Comparison of ENCODE assay signal across 10 cellular contexts in genomic region chr20:57717797-57718196, GRCh38. TPM values are rescaled to one million over a fixed set of nuclear protein-coding genes. Genes with fewer than 3 reads are reported as not detected.
DNase-seq lines count a peak whose midpoint lies in the region; ATAC-seq and TF ChIP-seq lines count a peak whose summit lies in the region.
"Had no signal": no experiment of that assay in that cellular context is flagged by ENCODE, and none has a peak within 500 bp of the region (broad histone marks: within the 10 kb centered on the region; RNA-seq: fewer than 3 reads in every experiment).

No MANE protein-coding gene starts in this region.

- H3K27me3 Mint-ChIP-seq in CD4-positive, alpha-beta T cell = no peaks in the 10 kb centered on the region

- peak overlapping the region; percentile 48 for H3K23ac ChIP-seq in neuronal stem cell (ENCODE audit: low read depth, low read length, poor library complexity)

- H3K27ac ChIP-seq in CD4-positive, alpha-beta T cell (ENCODE audit: low read depth, low read length) = no peak overlapping the region
- H3K27ac ChIP-seq in neuronal stem cell (replicated peaks; ENCODE audit: low read length) = no peak overlapping the region

- WGBS in neuronal stem cell (ENCODE audit: extremely low coverage in 2 of 2, insufficient read length in 2 of 2, insufficient replicate concordance in 1 of 2), 2 donors = no CpG with 5 or more reads among the region's 11 CpGs

- H3K18ac ChIP-seq in neuronal stem cell (ENCODE audit: low read length) = no peak overlapping the region

- ATAC-seq in CD4-positive, alpha-beta T cell (ENCODE audit: poor library complexity) = no peak

- H3K4me1 Mint-ChIP-seq in CD4-positive, alpha-beta T cell (ENCODE audit: low read depth) = peaks cover 22% of the 10 kb centered on the region

- no peaks in the 10 kb centered on the region for H3K36me3 ChIP-seq in neuronal stem cell (replicated peaks in 1 of 2; ENCODE audit: control insufficient read depth in 2 of 2, insufficient read depth in 2 of 2, low read length in 2 of 2)
- H3K36me3 ChIP-seq: Peyer's patch had no signal

- no peak overlapping the region for H3K14ac ChIP-seq in neuronal stem cell (ENCODE audit: low read length)

- H2BK120ac ChIP-seq in neuronal stem cell (ENCODE audit: low read depth, low read length) = no peak overlapping the region

- no peak for TF ChIP-seq CTCF in CD4-positive, alpha-beta T cell (IDR thresholded peaks at IDR 0.05)
- no peak for TF ChIP-seq CTCF in GM13977 (IDR thresholded peaks at IDR 0.05; ENCODE audit: extremely low read depth, insufficient read depth, missing control alignments)

- H3K4me1 ChIP-seq in neuronal stem cell (ENCODE audit: control insufficient read depth in 2 of 2, insufficient read depth in 1 of 2, low read depth in 1 of 2, low read length in 2 of 2) = peaks cover 0 to 4% of the 10 kb centered on the region in 2 donors

- H2BK15ac ChIP-seq in neuronal stem cell (ENCODE audit: low read length) = no peak overlapping the region

- no peak overlapping the region for H2BK5ac ChIP-seq in neuronal stem cell (ENCODE audit: low read length)

- H3K9me3 Mint-ChIP-seq in CD4-positive, alpha-beta T cell = no peaks in the 10 kb centered on the region

- H3K4me2 ChIP-seq in neuronal stem cell (ENCODE audit: insufficient read depth, low read length, poor library complexity, severe bottlenecking) = no peak overlapping the region

- peak overlapping the region; percentile 75 for H3K27ac Mint-ChIP-seq in CD4-positive, alpha-beta T cell

- H2AFZ ChIP-seq in neuronal stem cell (ENCODE audit: low read length) = no peak overlapping the region

- intact Hi-C loops in CD4-positive, alpha-beta T cell (cut with DNase I, micrococcal nuclease) = loop anchor here (1.0 to 10.0 kb wide), 4 partner anchors 7 to 935 kb away; partner anchors contain the start of genes PMEPA1 (in 2 of the 2), VAPB (in 2 of the 2) and STX16 (in 1 of the 2)

- no peak overlapping the region for H3K4me3 ChIP-seq in neuronal stem cell (ENCODE audit: low read length in 2 of 2)

- no peaks in the 10 kb centered on the region for H3K36me3 Mint-ChIP-seq in CD4-positive, alpha-beta T cell (ENCODE audit: low read depth)

- H4K91ac ChIP-seq in neuronal stem cell (ENCODE audit: low read depth, low read length, poor library complexity) = no peak overlapping the region

- H3K79me1 ChIP-seq in neuronal stem cell (ENCODE audit: low read depth, low read length) = no peaks in the 10 kb centered on the region

- H4K8ac ChIP-seq in neuronal stem cell (ENCODE audit: low read depth, low read length) = no peak overlapping the region

- no peak overlapping the region for H3K4ac ChIP-seq in neuronal stem cell (ENCODE audit: low read length)

- no peak overlapping the region for H2AK5ac ChIP-seq in neuronal stem cell (ENCODE audit: low read depth, low read length)

- no peaks in the 10 kb centered on the region for H3K9me3 ChIP-seq in CD4-positive, alpha-beta T cell (ENCODE audit: control insufficient read depth, low read length)
- H3K9me3 ChIP-seq in neuronal stem cell (replicated peaks in 1 of 2; ENCODE audit: control insufficient read depth in 2 of 2, insufficient read depth in 1 of 2, low read depth in 1 of 2, low read length in 2 of 2) = no peaks in the 10 kb centered on the region
- H3K9me3 ChIP-seq: Peyer's patch had no signal

- no peaks in the 10 kb centered on the region for H3K27me3 ChIP-seq in CD4-positive, alpha-beta T cell (ENCODE audit: control insufficient read depth, insufficient read depth, low read length)
- H3K27me3 ChIP-seq in neuronal stem cell (ENCODE audit: control insufficient read depth in 3 of 3, insufficient read depth in 3 of 3, low read depth in 1 of 3, low read length in 3 of 3) = peaks cover 0 to 51% (median 7%) of the 10 kb centered on the region in 3 experiments
- H3K27me3 ChIP-seq: Peyer's patch had no signal

- no peak overlapping the region for H3K4me3 Mint-ChIP-seq in CD4-positive, alpha-beta T cell

- DNase-seq in CD4-positive, alpha-beta T cell = no peak
- peak; percentile 50 for DNase-seq in LoVo (ENCODE audit: low spot score)
- peak; percentile 86 to 88 for DNase-seq in T47D (ENCODE audit: low read depth in 1 of 2, low spot score in 1 of 2)
- no peak for DNase-seq in neuronal stem cell (ENCODE audit: low spot score)
- no peak for DNase-seq in GM13977 (ENCODE audit: low spot score)
- DNase-seq in NCI-H524 treated with DMSO at 0.1 percent for 48 hours (lab: John Stamatoyannopoulos, UW) = no peak
- DNase-seq in activated CD4-positive, alpha-beta T cell treated with anti-CD3 and anti-CD28 coated beads for 1 hour = no peak
- DNase-seq in NK-92 treated with Interleukin-12 subunit alpha and Interleukin-12 subunit beta, amount 100 ng/mL, for 24 hours (lab: John Stamatoyannopoulos, UW) = no peak
- DNase-seq: DND-41 had no signal

- POLR2A ChIA-PET in CD4-positive, alpha-beta T cell (lab: Charles Lee) = interaction anchor here (0.6 to 1.8 kb wide), 3 partner anchors 8 to 98 kb away, joined by 3 to 8 read pairs (median 8); partner anchors contain the start of genes PMEPA1 and ZBP1

- CTCF ChIA-PET in CD4-positive, alpha-beta T cell (lab: Charles Lee) = interaction anchor here (1.0 kb wide), 1 partner anchor 95 kb away, joined by 4 read pairs; no protein-coding TSS in a partner anchor

- H3K9ac ChIP-seq in neuronal stem cell (ENCODE audit: low read depth, low read length, poor library complexity) = no peak overlapping the region

- in situ Hi-C loops in T47D (cut with HindIII; ENCODE audit: low pct_unique_long_range_greater_than_20kb, low sequenced_read_pairs) = no loop called here
- in situ Hi-C loops in GM13977 (cut with MboI; ENCODE audit: low pct_unique_long_range_greater_than_20kb, low sequenced_read_pairs, unreplicated experiment) = no loop called here

- no peak overlapping the region for H2BK12ac ChIP-seq in neuronal stem cell (ENCODE audit: low read length)

RNA-seq across cellular contexts. Expression of gene PMEPA1, which starts 8.0 kb away (rescaled TPM):
- 10 to 100 TPM; 15.7 to 18.0 TPM for total RNA-seq in CD4-positive, alpha-beta T cell
- 0.10 TPM for polyA plus RNA-seq in neuronal stem cell (2013, experiment 1 of 2)
- polyA plus RNA-seq in neuronal stem cell (2013, experiment 2 of 2) = 0.08 TPM

Comparison
In these comparisons a context has a peak if more than half of its experiments do, and no peak if none do; other contexts are left out.
1. DNase-seq: peak in LoVo (single experiment) and T47D (2 of 2); none in CD4-positive, alpha-beta T cell (0 of 10), neuronal stem cell (single experiment), GM13977 (single experiment), NCI-H524 treated with DMSO at 0.1 percent for 48 hours (single experiment), activated CD4-positive, alpha-beta T cell treated with anti-CD3 and anti-CD28 coated beads for 1 hour (single experiment) and NK-92 treated with Interleukin-12 subunit alpha and Interleukin-12 subunit beta, amount 100 ng/mL, for 24 hours (single experiment).